8 cellular contexts compared by ENCODE assay signal in genomic region chr6:33118525-33119123, GRCh38.
A peak's percentile ranks its signal among the peaks of the same experiment; 100 is the strongest.
DNase-seq lines count a peak whose midpoint lies in the region; ATAC-seq and FAIRE-seq lines count a peak whose summit lies in the region.

No MANE protein-coding gene starts in this region.

- peak; percentile 78 for FAIRE-seq in GM19239 (lab: Jason Lieb, UNC)

- ATAC-seq in GM21526 (IDR thresholded peaks at IDR 0.05; ENCODE audit: low FRiP score, unreplicated experiment) (no peak), GM18498 (IDR thresholded peaks at IDR 0.05; ENCODE audit: unreplicated experiment) (no peak)

- H3K9me3 ChIP-seq in iPS-18c (ENCODE audit: control insufficient read depth, insufficient read depth, low read length) = peaks cover 5% of the 10 kb centered on the region

- peak overlapping the region; percentile 39; the same call in 1 of the 2 replicates for H3K4me3 ChIP-seq in iPS-18c (ENCODE audit: insufficient read depth, low read depth, low read length)

- peak; percentile 71 for DNase-seq in Ammon's horn (ENCODE audit: low spot score)
- no peak for DNase-seq in GM19239 (ENCODE audit: insufficient read length, low spot score)
- peak; percentile 18 for DNase-seq in NCI-H2196 treated with DMSO at 0.1 percent for 48 hours (lab: John Stamatoyannopoulos, UW; ENCODE audit: unreplicated experiment)
- peak; percentile 69 for DNase-seq in astrocyte of the hippocampus (ENCODE audit: low read depth, low spot score)
- DNase-seq in superior temporal gyrus (ENCODE audit: extremely low spot score) = peak; percentile 88
